In the genomic region with DNA sequence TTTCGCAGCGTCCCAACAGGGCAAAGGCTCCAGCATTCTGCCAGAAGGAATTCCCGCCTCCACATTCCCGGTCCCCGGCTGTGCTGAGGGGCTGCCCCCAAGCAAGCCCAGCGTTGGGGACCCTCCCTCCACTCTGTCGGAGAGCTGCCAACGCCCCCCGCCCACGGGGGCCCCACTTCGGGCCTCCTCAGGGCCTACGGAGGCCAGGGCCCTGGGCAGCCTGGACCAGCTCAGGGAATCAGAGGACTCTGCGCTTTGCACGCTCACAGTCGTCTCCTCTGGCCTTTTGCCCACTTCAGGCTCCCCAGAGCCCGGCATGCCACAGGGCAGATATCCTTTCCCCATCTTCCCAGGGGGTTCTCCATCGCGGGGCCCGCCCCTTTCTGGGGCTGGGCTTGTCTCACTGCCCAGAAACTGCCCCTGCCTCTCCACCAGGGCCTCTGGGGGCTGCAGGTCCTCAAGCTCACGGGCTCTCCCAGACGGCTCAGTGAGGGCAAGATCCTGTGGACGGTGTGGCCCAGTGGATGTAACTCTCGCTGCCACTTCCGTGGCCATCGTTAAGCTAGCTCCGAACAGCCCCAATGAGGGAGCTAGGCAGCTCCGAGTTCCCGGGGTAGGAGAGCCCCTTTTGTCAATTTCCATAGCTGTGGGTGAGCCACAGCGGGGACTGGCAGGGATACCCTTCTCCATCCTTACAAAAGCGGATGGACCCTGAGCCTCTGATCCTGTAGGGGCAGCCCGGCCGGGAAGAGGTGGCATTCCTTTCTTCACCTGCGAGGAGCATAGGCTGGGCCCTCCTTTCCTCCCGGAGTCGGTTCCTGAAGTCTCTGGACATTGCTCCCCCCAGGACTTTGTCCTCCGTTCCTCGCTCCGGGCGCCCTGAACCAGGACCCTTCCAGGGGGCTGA, we compare ENCODE assay signal across 8 cellular contexts. TPM values are rescaled to one million over a fixed set of nuclear protein-coding genes. Genes with fewer than 3 reads are reported as not detected.
DNase-seq lines count a peak whose midpoint lies in the region; ATAC-seq and TF ChIP-seq lines count a peak whose summit lies in the region.

No MANE protein-coding gene starts in this region.

- H3K4me1 Mint-ChIP-seq in activated CD8-positive, alpha-beta T cell treated with anti-CD3 and anti-CD28 coated beads for 36 hours (ENCODE audit: low read depth), result peaks cover 39% of the 10 kb centered on the region

- intact Hi-C loops in activated CD8-positive, alpha-beta T cell treated with anti-CD3 and anti-CD28 coated beads for 36 hours (cut with micrococcal nuclease), result no loop called here
- intact Hi-C loops in posterior vena cava (cut with DNase I), result loop anchor here in 1 of 2 donors (5.0 kb wide), 2 partner anchors 74 to 91 kb away; no protein-coding TSS in a partner anchor

- H3K27me3 ChIP-seq in cardiac muscle cell, result peaks cover 68% of the 10 kb centered on the region

- H3K27me3 Mint-ChIP-seq in activated CD8-positive, alpha-beta T cell treated with anti-CD3 and anti-CD28 coated beads for 36 hours, result no peaks in the 10 kb centered on the region

- H3K36me3 Mint-ChIP-seq in activated CD8-positive, alpha-beta T cell treated with anti-CD3 and anti-CD28 coated beads for 36 hours (ENCODE audit: low read depth), result peaks cover 53% of the 10 kb centered on the region

- DNase-seq in G401 (ENCODE audit: low spot score) (peak; percentile 43), cardiac muscle cell (ENCODE audit: low read depth in 1 of 2, low spot score in 1 of 2) (peak in 1 of 2 donors; percentile 25), posterior vena cava (ENCODE audit: low spot score) (peak; percentile 83), GM19238 (ENCODE audit: insufficient read length, low spot score) (no peak), NCI-H2227 treated with DMSO at 0.1 percent for 48 hours (lab: John Stamatoyannopoulos, UW) (no peak), CD1c-positive myeloid dendritic cell (ENCODE audit: extremely low spot score) (no peak)
- no peak for DNase-seq in activated CD8-positive, alpha-beta T cell treated with anti-CD3 and anti-CD28 coated beads for 36 hours

- peak overlapping the region; percentile 73 for H3K27ac Mint-ChIP-seq in activated CD8-positive, alpha-beta T cell treated with anti-CD3 and anti-CD28 coated beads for 36 hours

- peaks cover 5% of the 10 kb centered on the region for H3K4me1 ChIP-seq in cardiac muscle cell (ENCODE audit: low read depth)

- H3K9me3 Mint-ChIP-seq in activated CD8-positive, alpha-beta T cell treated with anti-CD3 and anti-CD28 coated beads for 36 hours, result no peaks in the 10 kb centered on the region

- POLR2A ChIA-PET in activated CD8-positive, alpha-beta T cell treated with anti-CD3 and anti-CD28 coated beads for 36 hours (lab: Charles Lee), result interaction anchor here (0.8 to 9.4 kb wide), 12 partner anchors 13 to 110 kb away, joined by 3 to 71 read pairs (median 4); no protein-coding TSS in a partner anchor

- H3K27ac ChIP-seq in cardiac muscle cell, result no peak overlapping the region

- no peaks in the 10 kb centered on the region for H3K36me3 ChIP-seq in cardiac muscle cell

- TF ChIP-seq CTCF in activated CD8-positive, alpha-beta T cell treated with anti-CD3 and anti-CD28 coated beads for 36 hours (IDR thresholded peaks at IDR 0.05), result no peak
- no peak for TF ChIP-seq CTCF in cardiac muscle cell (IDR thresholded peaks at IDR 0.05; ENCODE audit: low read depth, low read length)

- no peak for ATAC-seq in activated CD8-positive, alpha-beta T cell treated with anti-CD3 and anti-CD28 coated beads for 36 hours
- ATAC-seq in GM21619 (IDR thresholded peaks at IDR 0.05; ENCODE audit: unreplicated experiment), result no peak

- H3K9me3 ChIP-seq in cardiac muscle cell (ENCODE audit: low read depth), result no peaks in the 10 kb centered on the region

- peak overlapping the region; percentile 92 for H3K4me3 Mint-ChIP-seq in activated CD8-positive, alpha-beta T cell treated with anti-CD3 and anti-CD28 coated beads for 36 hours

- in situ Hi-C loops in G401 (cut with HindIII; ENCODE audit: low sequenced_read_pairs), result no loop called here

- CTCF ChIA-PET in activated CD8-positive, alpha-beta T cell treated with anti-CD3 and anti-CD28 coated beads for 36 hours (lab: Charles Lee), result interaction anchor here (0.7 to 2.9 kb wide), 15 partner anchors 14 to 110 kb away, joined by 3 to 11 read pairs (median 4); no protein-coding TSS in a partner anchor

- peak overlapping the region; percentile 52 for H3K4me3 ChIP-seq in cardiac muscle cell

RNA-seq across cellular contexts. Expression of a gene that starts 2.8 kb away (rescaled TPM):
- total RNA-seq in G401 (2014; rRNA removed; shearing (Covaris generic)), result 11.4 and 15.2 TPM in 2 replicates
- 10 to 100 TPM; 40.8 to 42.6 TPM for total RNA-seq in activated CD8-positive, alpha-beta T cell treated with anti-CD3 and anti-CD28 coated beads for 36 hours
- total RNA-seq in cardiac muscle cell (4.5 and 12.0 TPM in 2 replicates), posterior vena cava (10 to 100 TPM; 22.4 to 24.4 TPM)
- 3.8 and 7.2 TPM in 2 replicates for polyA plus RNA-seq in cardiac muscle cell

Comparison
In these comparisons a context has a peak if more than half of its experiments do, and no peak if none do; other contexts are left out.
1. DNase-seq: peak in G401 (single experiment) and posterior vena cava (single experiment); none in activated CD8-positive, alpha-beta T cell treated with anti-CD3 and anti-CD28 coated beads for 36 hours (single experiment), GM19238 (single experiment), NCI-H2227 treated with DMSO at 0.1 percent for 48 hours (single experiment) and CD1c-positive myeloid dendritic cell (single experiment).